In genomic region chr7:111112439-111112838, GRCh38 we compare ENCODE assay signal across 23 cellular contexts. TPM values are rescaled to one million over a fixed set of nuclear protein-coding genes. Genes with fewer than 3 reads are reported as not detected.
DNase-seq lines count a peak whose midpoint lies in the region; ATAC-seq and TF ChIP-seq lines count a peak whose summit lies in the region.
"Had no signal": no experiment of that assay in that cellular context is flagged by ENCODE, and none has a peak within 500 bp of the region (broad histone marks: within the 10 kb centered on the region; RNA-seq: fewer than 3 reads in every experiment).

No MANE protein-coding gene starts in this region.

- H3K9me3 ChIP-seq in SJCRH30 (replicated peaks): no peaks in the 10 kb centered on the region
- no peaks in the 10 kb centered on the region for H3K9me3 ChIP-seq in psoas muscle
- H3K9me3 ChIP-seq in WERI-Rb-1 (ENCODE audit: severe bottlenecking): no peaks in the 10 kb centered on the region
- H3K9me3 ChIP-seq: neutrophil had no signal

- DNase-seq in HFFc6 (peak; percentile 24), SJCRH30 (peak in 1 of 2 experiments; percentile 28), chondrocyte (ENCODE audit: low spot score) (no peak), myocyte (ENCODE audit: low read depth) (peak; percentile 28), psoas muscle (no peak), WERI-Rb-1 (no peak), 8988T (no peak)
- DNase-seq in stimulated activated CD4-positive, alpha-beta T cell treated with anti-CD3 and anti-CD28 coated beads, Interleukin-4, amount 100 ng/mL, for 1 hour: no peak
- DNase-seq: anterior cingulate cortex, COR-L47, DND-41, H9, Karpas-422, left cardiac atrium, NCI-H1105, NCI-H2081, NCI-H446 treated with DMSO at 0.1 percent for 48 hours, substantia nigra, T-helper 2 cell had no signal

- H3K4me3 ChIP-seq in SJCRH30: no peak overlapping the region
- no peak overlapping the region for H3K4me3 ChIP-seq in psoas muscle
- no peak overlapping the region for H3K4me3 ChIP-seq in WERI-Rb-1 (ENCODE audit: low read depth, low read length)

- H3K4me1 ChIP-seq in SJCRH30: peaks cover 22% of the 10 kb centered on the region
- peaks cover 6% of the 10 kb centered on the region for H3K4me1 ChIP-seq in psoas muscle

- H3K9me3 Mint-ChIP-seq in HFFc6 (no peaks in the 10 kb centered on the region), chondrocyte (ENCODE audit: low read depth) (no peaks in the 10 kb centered on the region)
- H3K9me3 Mint-ChIP-seq: H9, WTC11 had no signal

- no peak for ATAC-seq in psoas muscle
- ATAC-seq: left cardiac atrium, Panc1, WTC11 had no signal

- intact Hi-C loops in psoas muscle (cut with DNase I): no loop called here

- H3K27ac Mint-ChIP-seq in HFFc6 (peak overlapping the region; percentile 73), chondrocyte (ENCODE audit: unreplicated experiment) (peak overlapping the region; percentile 41)
- H3K27ac Mint-ChIP-seq: WTC11 had no signal

- H3K4me1 Mint-ChIP-seq in HFFc6 (ENCODE audit: low read depth): peaks cover 54% of the 10 kb centered on the region
- peaks cover 23% of the 10 kb centered on the region for H3K4me1 Mint-ChIP-seq in chondrocyte (ENCODE audit: low read depth)
- H3K4me1 Mint-ChIP-seq: H9, WTC11 had no signal

- WGBS in psoas muscle, 3 donors: 19 to 50% (median 23%) methylated on average over 2 of the region's 2 CpGs

- H3K27ac ChIP-seq in SJCRH30: peak overlapping the region; percentile 1; the same call in 1 of the 2 replicates
- no peak overlapping the region for H3K27ac ChIP-seq in psoas muscle
- H3K27ac ChIP-seq in WERI-Rb-1: no peak overlapping the region
- H3K27ac ChIP-seq: neutrophil had no signal

- H3K4me3 Mint-ChIP-seq in HFFc6 (peak overlapping the region; percentile 20), chondrocyte (ENCODE audit: unreplicated experiment) (no peak overlapping the region)
- H3K4me3 Mint-ChIP-seq: H9, WTC11 had no signal

- H3K27me3 ChIP-seq in SJCRH30 (no peaks in the 10 kb centered on the region), psoas muscle (ENCODE audit: insufficient read depth in 3 of 3, low read length in 2 of 3) (no peaks in the 10 kb centered on the region), WERI-Rb-1 (ENCODE audit: insufficient read depth, low read depth, severe bottlenecking) (no peaks in the 10 kb centered on the region)
- H3K27me3 ChIP-seq: neutrophil had no signal

- no peaks in the 10 kb centered on the region for H3K36me3 ChIP-seq in SJCRH30
- no peaks in the 10 kb centered on the region for H3K36me3 ChIP-seq in psoas muscle (ENCODE audit: insufficient read depth in 1 of 2, low read depth in 1 of 2)
- H3K36me3 ChIP-seq in WERI-Rb-1: no peaks in the 10 kb centered on the region
- H3K36me3 ChIP-seq: neutrophil had no signal

- no peaks in the 10 kb centered on the region; the same call in 1 of the 2 replicates for H3K27me3 Mint-ChIP-seq in HFFc6 (ENCODE audit: insufficient read depth)
- no peaks in the 10 kb centered on the region for H3K27me3 Mint-ChIP-seq in chondrocyte (ENCODE audit: low read depth)

- TF ChIP-seq CTCF in HFFc6 (IDR thresholded peaks at IDR 0.05): no peak
- no peak for TF ChIP-seq CTCF in chondrocyte (IDR thresholded peaks at IDR 0.05)
- TF ChIP-seq CTCF in psoas muscle (IDR thresholded peaks at IDR 0.05): no peak
- no peak for TF ChIP-seq CTCF in WERI-Rb-1 (IDR thresholded peaks at IDR 0.05; ENCODE audit: low read depth, low read length)

- H3K36me3 Mint-ChIP-seq in HFFc6 (ENCODE audit: low read depth) (peaks cover 4% of the 10 kb centered on the region; the same call in 1 of the 2 replicates), chondrocyte (ENCODE audit: low read depth) (no peaks in the 10 kb centered on the region)
- H3K36me3 Mint-ChIP-seq: WTC11 had no signal

RNA-seq across cellular contexts. Expression of gene LRRN3, which starts 21.5 kb away (rescaled TPM):
- 10 to 100 TPM; 13.7 to 42.0 (median 35.5) TPM for total RNA-seq in HFFc6 (2021; fragmentation: NEBNext Ultra II Directional; extraction: Animal tissue kit (Norgen Biotek cat#: 25700))
- total RNA-seq in SJCRH30 (2014; rRNA removed; shearing (Covaris generic)): 16.5 and 19.3 TPM in 2 replicates
- total RNA-seq in chondrocyte (0.65 to 1.3 TPM (median 0.74 TPM) in 3 replicates), myocyte (5.2 and 26.9 TPM in 2 replicates), psoas muscle (1 to 10 TPM in 1 of 4 donors, under 1 TPM in 3; 0.15 to 1.5 (median 0.38) TPM)
- 0.23 TPM for polyA plus RNA-seq in myocyte (2012)
- 1 to 10 TPM in 1 of 3 donors, under 1 TPM in 2; 0.69 to 1.9 (median 0.82) TPM for polyA plus RNA-seq in psoas muscle
- total RNA-seq: HT1080 had no signal

Comparison
In these comparisons a context has a peak if more than half of its experiments do, and no peak if none do; other contexts are left out.
1. DNase-seq: peak in HFFc6 (single experiment) and myocyte (single experiment); none in chondrocyte (single experiment), stimulated activated CD4-positive, alpha-beta T cell treated with anti-CD3 and anti-CD28 coated beads, Interleukin-4, amount 100 ng/mL, for 1 hour (single experiment), psoas muscle (0 of 2), WERI-Rb-1 (single experiment) and 8988T (single experiment).